ENCODE assay signal across 23 cellular contexts in genomic region chr6:150093397-150093796, GRCh38. TPM values are rescaled to one million over a fixed set of nuclear protein-coding genes. Genes with fewer than 3 reads are reported as not detected.
"Had no signal": no experiment of that assay in that cellular context is flagged by ENCODE, and none has a peak within 500 bp of the region (broad histone marks: within the 10 kb centered on the region; RNA-seq: fewer than 3 reads in every experiment).

No MANE protein-coding gene starts in this region.

- H3K4me1 ChIP-seq: body of pancreas, left lung, tibial nerve had no signal

- FAIRE-seq: endometrium, kidney had no signal

- DNase-seq: activated CD4-positive, alpha-beta T cell treated with anti-CD3 and anti-CD28 coated beads for 36 hours; activated CD8-positive, alpha-beta T cell treated with anti-CD3 and anti-CD28 coated beads for 36 hours; activated naive CD4-positive, alpha-beta T cell treated with Interleukin-2 at 50 U/mL for 16 hours; activated naive CD8-positive, alpha-beta T cell treated with anti-CD3 and anti-CD28 coated beads, Interleukin-2, amount 10 ng/mL, durations not matched to agents 7 days and 5 days; activated T-cell treated with anti-CD3 and anti-CD28 coated beads, Interleukin-2, amount 50 U/mL, for 1 hour; body of pancreas; caudate nucleus; erythroblast; head of caudate nucleus; kidney; left lung; naive B cell; stimulated activated CD4-positive, alpha-beta T cell treated with anti-CD3 and anti-CD28 coated beads, Interleukin-12 subunit alpha, Interleukin-12 subunit beta, amount 100 ng/mL, for 4 hours; stimulated activated CD4-positive, alpha-beta T cell treated with anti-CD3 and anti-CD28 coated beads, Interleukin-1b, Interleukin-23, amount 100 ng/mL, for 48 hours; T-cell had no signal

- H3K27me3 ChIP-seq: body of pancreas, left lung had no signal

- H3K9me3 Mint-ChIP-seq: activated CD8-positive, alpha-beta T cell treated with anti-CD3 and anti-CD28 coated beads for 36 hours; activated naive CD8-positive, alpha-beta T cell treated with anti-CD3 and anti-CD28 coated beads, Interleukin-2, amount 10 ng/mL, durations not matched to agents 7 days and 5 days; activated T-helper 2 cell treated with anti-CD3 and anti-CD28 coated beads, Interferon-gamma antibody, Interleukin-2, Interleukin-4, amounts not matched to agents 10 μg/mL and 5 μg/mL and 100 μg/mL, durations not matched to agents 14 hours and 24 hours and 36 hours; naive B cell; stimulated activated naive CD8-positive, alpha-beta T cell treated with anti-CD3 and anti-CD28 coated beads, Interleukin-15, Interleukin-2, amounts not matched to agents 100 ng/mL and 50 ng/mL, for 24 hours; T-cell; WTC11 had no signal

- H3K4me3 ChIP-seq: body of pancreas, dorsolateral prefrontal cortex, left lung, tibial nerve had no signal

- H3K36me3 Mint-ChIP-seq: activated naive CD8-positive, alpha-beta T cell treated with anti-CD3 and anti-CD28 coated beads, Interleukin-2, amount 10 ng/mL, durations not matched to agents 7 days and 5 days; naive B cell; T-cell; WTC11 had no signal

- H3K36me3 ChIP-seq: left lung, neutrophil, tibial nerve had no signal

- H3K4me1 Mint-ChIP-seq: activated CD4-positive, alpha-beta T cell treated with anti-CD3 and anti-CD28 coated beads for 36 hours; WTC11 had no signal

- H3K27ac ChIP-seq: body of pancreas, left lung, neutrophil, tibial nerve had no signal

- H3K4me3 Mint-ChIP-seq: activated CD4-positive, alpha-beta T cell treated with anti-CD3 and anti-CD28 coated beads for 36 hours; activated CD8-positive, alpha-beta T cell treated with anti-CD3 and anti-CD28 coated beads for 36 hours; activated naive CD8-positive, alpha-beta T cell treated with anti-CD3 and anti-CD28 coated beads, Interleukin-2, amount 10 ng/mL, durations not matched to agents 7 days and 5 days; naive B cell; stimulated activated naive CD8-positive, alpha-beta T cell treated with anti-CD3 and anti-CD28 coated beads, Interleukin-15, Interleukin-2, amounts not matched to agents 100 ng/mL and 50 ng/mL, for 24 hours; T-cell; WTC11 had no signal

- H3K9me3 ChIP-seq: body of pancreas, left lung, neutrophil, tibial nerve had no signal

- H3K27ac Mint-ChIP-seq: activated CD4-positive, alpha-beta T cell treated with anti-CD3 and anti-CD28 coated beads for 36 hours; activated CD8-positive, alpha-beta T cell treated with anti-CD3 and anti-CD28 coated beads for 36 hours; activated naive CD8-positive, alpha-beta T cell treated with anti-CD3 and anti-CD28 coated beads, Interleukin-2, amount 10 ng/mL, durations not matched to agents 7 days and 5 days; activated T-helper 2 cell treated with anti-CD3 and anti-CD28 coated beads, Interferon-gamma antibody, Interleukin-2, Interleukin-4, amounts not matched to agents 10 μg/mL and 5 μg/mL and 100 μg/mL, durations not matched to agents 14 hours and 24 hours and 36 hours; stimulated activated naive CD8-positive, alpha-beta T cell treated with anti-CD3 and anti-CD28 coated beads, Interleukin-15, Interleukin-2, amounts not matched to agents 100 ng/mL and 50 ng/mL, for 24 hours; T-cell; WTC11 had no signal

RNA-seq across cellular contexts. Expression of gene PPP1R14C, which starts 49.4 kb away (rescaled TPM):
- total RNA-seq: activated naive CD8-positive, alpha-beta T cell treated with anti-CD3 and anti-CD28 coated beads, Interleukin-2, amount 10 ng/mL, durations not matched to agents 7 days and 5 days; lung microvascular endothelial cell; T-cell had no signal
